ENCODE assay signal across 8 cellular contexts in genomic region chr11:14973621-14974020, GRCh38. TPM values are rescaled to one million over a fixed set of nuclear protein-coding genes. Genes with fewer than 3 reads are reported as not detected.
A peak's percentile ranks its signal among the peaks of the same experiment; 100 is the strongest.
DNase-seq lines count a peak whose midpoint lies in the region; ATAC-seq, FAIRE-seq and TF ChIP-seq lines count a peak whose summit lies in the region.

No MANE protein-coding gene starts in this region.

- no peak for TF ChIP-seq CTCF in GM06990 (IDR thresholded peaks at IDR 0.05; ENCODE audit: insufficient read depth, low read length, poor library complexity, severe bottlenecking)

- H3K27me3 ChIP-seq in GM06990 (replicated peaks; ENCODE audit: control insufficient read depth, insufficient read depth, low read length) (peaks cover 3% of the 10 kb centered on the region), iPS-15b (ENCODE audit: control insufficient read depth, insufficient read depth, low read length) (peaks cover 95% of the 10 kb centered on the region)

- H3K27ac ChIP-seq in substantia nigra (ENCODE audit: low read depth, low read length, poor library complexity, severe bottlenecking) = no peak overlapping the region

- peak overlapping the region; percentile 67 for H3K4me3 Mint-ChIP-seq in activated T-helper 17 cell treated with anti-CD3 and anti-CD28 coated beads, Interleukin-2, amount 50 U/mL, for 72 hours

- no peaks in the 10 kb centered on the region for H3K9me3 Mint-ChIP-seq in activated T-helper 17 cell treated with anti-CD3 and anti-CD28 coated beads, Interleukin-2, amount 50 U/mL, for 72 hours

- peak; percentile 37 for ATAC-seq in HG02981 (IDR thresholded peaks at IDR 0.05; ENCODE audit: unreplicated experiment)
- ATAC-seq in activated T-helper 17 cell treated with anti-CD3 and anti-CD28 coated beads, Interleukin-2, amount 50 U/mL, for 72 hours (replicated peaks) = peak; percentile 46

- DNase-seq in GM06990 (ENCODE audit: extremely low read depth, insufficient read length) = peak; percentile 40
- DNase-seq in stimulated activated CD4-positive, alpha-beta T cell treated with anti-CD3 and anti-CD28 coated beads, TNF-alpha, amount 100 ng/mL, for 48 hours (ENCODE audit: low read depth in 3 of 3) = peak in 2 of 3 donors; percentile 9 to 33
- no peak for DNase-seq in frontal cortex (ENCODE audit: low spot score in 2 of 2)
- DNase-seq in substantia nigra (lab: John Stamatoyannopoulos, UW) = no peak
- no peak for DNase-seq in C1 segment of cervical spinal cord (lab: John Stamatoyannopoulos, UW)

- no peak overlapping the region for H3K9ac ChIP-seq in iPS-15b (ENCODE audit: low read depth, low read length)

- peaks cover 13% of the 10 kb centered on the region for H3K4me1 Mint-ChIP-seq in activated T-helper 17 cell treated with anti-CD3 and anti-CD28 coated beads, Interleukin-2, amount 50 U/mL, for 72 hours

- H3K9me3 ChIP-seq in iPS-15b (ENCODE audit: control insufficient read depth, insufficient read depth, low read length) = no peaks in the 10 kb centered on the region

- peaks cover 57% of the 10 kb centered on the region for H3K27me3 Mint-ChIP-seq in activated T-helper 17 cell treated with anti-CD3 and anti-CD28 coated beads, Interleukin-2, amount 50 U/mL, for 72 hours

- no peak for FAIRE-seq in frontal cortex (lab: Jason Lieb, UNC)

- H3K27ac Mint-ChIP-seq in activated T-helper 17 cell treated with anti-CD3 and anti-CD28 coated beads, Interleukin-2, amount 50 U/mL, for 72 hours = no peak overlapping the region

- H3K4me3 ChIP-seq in GM06990 (replicated peaks; ENCODE audit: low read depth, low read length) (no peak overlapping the region), iPS-15b (ENCODE audit: low read depth, low read length) (peak overlapping the region; percentile 50)

- peaks cover 9% of the 10 kb centered on the region for H3K4me1 ChIP-seq in iPS-15b (ENCODE audit: control insufficient read depth, insufficient read depth, low read length)

- no peaks in the 10 kb centered on the region for H3K36me3 Mint-ChIP-seq in activated T-helper 17 cell treated with anti-CD3 and anti-CD28 coated beads, Interleukin-2, amount 50 U/mL, for 72 hours (ENCODE audit: low read depth)

- H3K36me3 ChIP-seq in GM06990 (ENCODE audit: control insufficient read depth, insufficient read depth, low read length) (no peaks in the 10 kb centered on the region), iPS-15b (ENCODE audit: control insufficient read depth, insufficient read depth, low read length) (no peaks in the 10 kb centered on the region)

RNA-seq across cellular contexts. Expression of gene CALCA, which starts 1.5 kb away (rescaled TPM):
- not detected for total RNA-seq in activated T-helper 17 cell treated with anti-CD3 and anti-CD28 coated beads, Interleukin-2, amount 50 U/mL, for 72 hours
- total RNA-seq in frontal cortex = not detected

Comparison
In these comparisons a context has a peak if more than half of its experiments do, and no peak if none do; other contexts are left out.
1. DNase-seq: peak in GM06990 (single experiment) and stimulated activated CD4-positive, alpha-beta T cell treated with anti-CD3 and anti-CD28 coated beads, TNF-alpha, amount 100 ng/mL, for 48 hours (2 of 3); none in frontal cortex (0 of 2), substantia nigra (0 of 49) and C1 segment of cervical spinal cord (0 of 14).